In genomic region chr5:180069589-180070247, GRCh38 we compare ENCODE assay signal across 8 cellular contexts. TPM values are rescaled to one million over a fixed set of nuclear protein-coding genes. Genes with fewer than 3 reads are reported as not detected.
DNase-seq lines count a peak whose midpoint lies in the region; ATAC-seq and TF ChIP-seq lines count a peak whose summit lies in the region.

No MANE protein-coding gene starts in this region.

- intact Hi-C loops in sciatic nerve (cut with DNase I): no loop called here

- DNase-seq in T-helper 1 cell (no peak), WERI-Rb-1 (peak; percentile 23), hippocampal formation (lab: John Stamatoyannopoulos, UW) (peak; percentile 81 to 88), sciatic nerve (ENCODE audit: low spot score) (no peak), NCI-H2107 treated with DMSO at 0.1 percent for 48 hours (lab: John Stamatoyannopoulos, UW; ENCODE audit: unreplicated experiment) (no peak)
- no peak for DNase-seq in stimulated activated CD8-positive, alpha-beta memory T cell treated with anti-CD3 and anti-CD28 coated beads, Interleukin-4, amount 100 ng/mL, for 48 hours

- TF ChIP-seq CTCF in WERI-Rb-1 (IDR thresholded peaks at IDR 0.05; ENCODE audit: low read depth, low read length): no peak

- peaks cover 10% of the 10 kb centered on the region for H3K4me1 Mint-ChIP-seq in T-helper 1 cell treated with Interleukin-12 subunit alpha and Interleukin-12 subunit beta and Interleukin-4 antibody, amounts not matched to agents 30 μg/mL and 1 μg/mL, for 36 hours (ENCODE audit: low read depth)

- peaks cover 1% of the 10 kb centered on the region for H3K36me3 Mint-ChIP-seq in T-helper 1 cell treated with Interleukin-12 subunit alpha and Interleukin-12 subunit beta and Interleukin-4 antibody, amounts not matched to agents 30 μg/mL and 1 μg/mL, for 36 hours (ENCODE audit: low read depth)

- peaks cover 52% of the 10 kb centered on the region for H3K27me3 Mint-ChIP-seq in T-helper 1 cell treated with Interleukin-12 subunit alpha and Interleukin-12 subunit beta and Interleukin-4 antibody, amounts not matched to agents 30 μg/mL and 1 μg/mL, for 36 hours (ENCODE audit: low read depth)

- H3K27ac ChIP-seq in WERI-Rb-1: peak overlapping the region; percentile 97

- H3K9me3 ChIP-seq in WERI-Rb-1 (ENCODE audit: severe bottlenecking): peaks cover 8% of the 10 kb centered on the region

- H3K27ac Mint-ChIP-seq in T-helper 1 cell treated with Interleukin-12 subunit alpha and Interleukin-12 subunit beta and Interleukin-4 antibody, amounts not matched to agents 30 μg/mL and 1 μg/mL, for 36 hours: no peak overlapping the region

- ATAC-seq in sciatic nerve: peak; percentile 52
- ATAC-seq in HG03378 (IDR thresholded peaks at IDR 0.05; ENCODE audit: unreplicated experiment): no peak

- H3K4me3 Mint-ChIP-seq in T-helper 1 cell treated with Interleukin-12 subunit alpha and Interleukin-12 subunit beta and Interleukin-4 antibody, amounts not matched to agents 30 μg/mL and 1 μg/mL, for 36 hours: peak overlapping the region; percentile 26

- H3K9me3 Mint-ChIP-seq in T-helper 1 cell treated with Interleukin-12 subunit alpha and Interleukin-12 subunit beta and Interleukin-4 antibody, amounts not matched to agents 30 μg/mL and 1 μg/mL, for 36 hours: peaks cover 11% of the 10 kb centered on the region

- peak overlapping the region; percentile 79 for H3K4me3 ChIP-seq in WERI-Rb-1 (ENCODE audit: low read depth, low read length)

- no peaks in the 10 kb centered on the region for H3K27me3 ChIP-seq in WERI-Rb-1 (ENCODE audit: insufficient read depth, low read depth, severe bottlenecking)

- H3K36me3 ChIP-seq in WERI-Rb-1: no peaks in the 10 kb centered on the region; the same call in 1 of the 2 replicates

RNA-seq across cellular contexts. Expression of gene RNF130, which starts 1.8 kb away (rescaled TPM):
- total RNA-seq in sciatic nerve: 118 TPM

Comparison
In these comparisons a context has a peak if more than half of its experiments do, and no peak if none do; other contexts are left out.
1. DNase-seq: peak in WERI-Rb-1 (single experiment) and hippocampal formation (2 of 2); none in T-helper 1 cell (0 of 5), sciatic nerve (single experiment), NCI-H2107 treated with DMSO at 0.1 percent for 48 hours (single experiment) and stimulated activated CD8-positive, alpha-beta memory T cell treated with anti-CD3 and anti-CD28 coated beads, Interleukin-4, amount 100 ng/mL, for 48 hours (single experiment).